Comparison of ENCODE assay signal across 17 cellular contexts in the genomic region with DNA sequence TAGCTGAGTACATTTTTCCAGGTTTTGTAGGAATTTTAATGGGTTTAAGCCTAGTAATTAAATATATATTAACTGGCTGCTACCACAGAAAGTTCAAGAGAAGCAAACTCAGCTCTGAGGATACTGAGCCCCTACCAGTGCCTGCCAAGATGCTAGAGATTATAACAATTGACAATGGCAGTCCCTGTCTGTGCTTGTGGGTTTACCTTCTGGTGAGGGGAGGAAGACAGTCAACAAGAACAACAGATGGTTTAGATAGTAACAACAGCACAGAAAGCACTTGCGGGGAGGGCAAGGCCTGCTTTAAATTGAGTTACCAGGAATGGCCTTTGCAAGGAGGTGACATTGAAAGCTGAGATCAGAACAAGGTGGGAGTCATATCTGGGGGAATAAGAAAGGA. TPM values are rescaled to one million over a fixed set of nuclear protein-coding genes. Genes with fewer than 3 reads are reported as not detected.
DNase-seq lines count a peak whose midpoint lies in the region; ATAC-seq lines count a peak whose summit lies in the region.
"Had no signal": no experiment of that assay in that cellular context is flagged by ENCODE, and none has a peak within 500 bp of the region (broad histone marks: within the 10 kb centered on the region; RNA-seq: fewer than 3 reads in every experiment).

No MANE protein-coding gene starts in this region.

- CTCF ChIA-PET in activated CD4-positive, alpha-beta T cell treated with anti-CD3 and anti-CD28 coated beads for 36 hours (lab: Charles Lee) = interaction anchor here (1.4 to 3.2 kb wide), 2 partner anchors 19 to 131 kb away, joined by 6 to 19 read pairs; no protein-coding TSS in a partner anchor
- CTCF ChIA-PET in activated CD4-positive, alpha-beta T cell treated with anti-CD3 and anti-CD28 coated beads, Interleukin-2, amount 10 ng/mL, durations not matched to agents 7 days and 5 days (lab: Charles Lee) = interaction anchor here (0.8 kb wide), 1 partner anchor 105 kb away, joined by 3 read pairs; no protein-coding TSS in a partner anchor
- CTCF ChIA-PET in activated CD8-positive, alpha-beta T cell treated with anti-CD3 and anti-CD28 coated beads, Interleukin-2, amount 10 ng/mL, durations not matched to agents 7 days and 5 days (lab: Charles Lee) = interaction anchor here (0.6 to 7.0 kb wide), 4 partner anchors 33 to 156 kb away, joined by 3 to 43 read pairs (median 4); no protein-coding TSS in a partner anchor
- CTCF ChIA-PET in naive thymus-derived CD4-positive, alpha-beta T cell (lab: Charles Lee) = interaction anchor here (1.7 to 3.0 kb wide), 2 partner anchors 131 to 158 kb away, joined by 6 to 12 read pairs; no protein-coding TSS in a partner anchor

- no peak for DNase-seq in activated CD4-positive, alpha-beta T cell treated with anti-CD3 and anti-CD28 coated beads for 36 hours
- DNase-seq in activated CD4-positive, alpha-beta T cell treated with anti-CD3 and anti-CD28 coated beads, Interleukin-2, amount 10 ng/mL, durations not matched to agents 7 days and 5 days = no peak
- DNase-seq in NCI-H2171 treated with DMSO at 0.1 percent for 48 hours (lab: John Stamatoyannopoulos, UW) (peak; percentile 86), KG1 (lab: John Stamatoyannopoulos, UW) (no peak), caudate nucleus (lab: John Stamatoyannopoulos, UW) (no peak)
- no peak for DNase-seq in activated CD8-positive, alpha-beta T cell treated with anti-CD3 and anti-CD28 coated beads, Interleukin-2, amount 10 ng/mL, durations not matched to agents 7 days and 5 days
- DNase-seq in naive thymus-derived CD4-positive, alpha-beta T cell = no peak
- DNase-seq: activated gamma-delta T cell; lower lobe of right lung; MM.1S; NCI-H187 treated with DMSO at 0.1 percent for 48 hours; stimulated activated naive CD4-positive, alpha-beta T cell treated with Interleukin-2 at 50 U/mL for 16 hours; uterus had no signal

- POLR2A ChIA-PET in activated CD4-positive, alpha-beta T cell treated with anti-CD3 and anti-CD28 coated beads for 36 hours (lab: Charles Lee) = no interaction called here
- POLR2A ChIA-PET in activated CD4-positive, alpha-beta T cell treated with anti-CD3 and anti-CD28 coated beads, Interleukin-2, amount 10 ng/mL, durations not matched to agents 7 days and 5 days (lab: Charles Lee) = no interaction called here
- POLR2A ChIA-PET in activated CD8-positive, alpha-beta T cell treated with anti-CD3 and anti-CD28 coated beads, Interleukin-2, amount 10 ng/mL, durations not matched to agents 7 days and 5 days (lab: Charles Lee) = interaction anchor here (1.0 kb wide), 1 partner anchor 57 kb away, joined by 4 read pairs; no protein-coding TSS in a partner anchor
- POLR2A ChIA-PET in naive thymus-derived CD4-positive, alpha-beta T cell (lab: Charles Lee) = interaction anchor here (1.4 kb wide), 1 partner anchor 58 kb away, joined by 4 read pairs; no protein-coding TSS in a partner anchor

- no peaks in the 10 kb centered on the region for H3K27me3 ChIP-seq in naive thymus-derived CD4-positive, alpha-beta T cell (ENCODE audit: control insufficient read depth in 2 of 2, insufficient read depth in 2 of 2, low read length in 2 of 2)
- H3K27me3 ChIP-seq: SJSA1, uterus had no signal

- peak overlapping the region; percentile 11 for H3K27ac Mint-ChIP-seq in activated CD4-positive, alpha-beta T cell treated with anti-CD3 and anti-CD28 coated beads for 36 hours
- H3K27ac Mint-ChIP-seq in activated CD4-positive, alpha-beta T cell treated with anti-CD3 and anti-CD28 coated beads, Interleukin-2, amount 10 ng/mL, durations not matched to agents 7 days and 5 days = no peak overlapping the region
- peak overlapping the region; percentile 48 for H3K27ac Mint-ChIP-seq in activated CD8-positive, alpha-beta T cell treated with anti-CD3 and anti-CD28 coated beads, Interleukin-2, amount 10 ng/mL, durations not matched to agents 7 days and 5 days
- peak overlapping the region in 8 of 9 donors; percentile 16 to 83 (median 36) for H3K27ac Mint-ChIP-seq in naive thymus-derived CD4-positive, alpha-beta T cell
- H3K27ac Mint-ChIP-seq: dendritic cell treated with granulocyte-macrophage colony-stimulating factor and Interleukin-4, amounts not matched to agents 40 ng/mL and 50 ng/mL, for 4 days; GM23338 had no signal

- H3K36me3 Mint-ChIP-seq in activated CD4-positive, alpha-beta T cell treated with anti-CD3 and anti-CD28 coated beads for 36 hours (ENCODE audit: low read depth) = peaks cover 2% of the 10 kb centered on the region
- H3K36me3 Mint-ChIP-seq in activated CD4-positive, alpha-beta T cell treated with anti-CD3 and anti-CD28 coated beads, Interleukin-2, amount 10 ng/mL, durations not matched to agents 7 days and 5 days (ENCODE audit: low read depth) = peaks cover 13% of the 10 kb centered on the region
- H3K36me3 Mint-ChIP-seq in activated CD8-positive, alpha-beta T cell treated with anti-CD3 and anti-CD28 coated beads, Interleukin-2, amount 10 ng/mL, durations not matched to agents 7 days and 5 days (ENCODE audit: low read depth) = peaks cover 8% of the 10 kb centered on the region
- peaks cover 0 to 19% (median 14%) of the 10 kb centered on the region in 5 donors for H3K36me3 Mint-ChIP-seq in naive thymus-derived CD4-positive, alpha-beta T cell

- no peaks in the 10 kb centered on the region for H3K9me3 ChIP-seq in naive thymus-derived CD4-positive, alpha-beta T cell (ENCODE audit: control insufficient read depth in 2 of 3, low read length in 3 of 3)
- H3K9me3 ChIP-seq: lower lobe of right lung, SJSA1, uterus had no signal

- no peaks in the 10 kb centered on the region for H3K9me3 Mint-ChIP-seq in activated CD4-positive, alpha-beta T cell treated with anti-CD3 and anti-CD28 coated beads for 36 hours (ENCODE audit: low read depth)
- H3K9me3 Mint-ChIP-seq in activated CD4-positive, alpha-beta T cell treated with anti-CD3 and anti-CD28 coated beads, Interleukin-2, amount 10 ng/mL, durations not matched to agents 7 days and 5 days = no peaks in the 10 kb centered on the region
- H3K9me3 Mint-ChIP-seq in activated CD8-positive, alpha-beta T cell treated with anti-CD3 and anti-CD28 coated beads, Interleukin-2, amount 10 ng/mL, durations not matched to agents 7 days and 5 days (ENCODE audit: insufficient read depth) = no peaks in the 10 kb centered on the region
- H3K9me3 Mint-ChIP-seq in naive thymus-derived CD4-positive, alpha-beta T cell = no peaks in the 10 kb centered on the region
- H3K9me3 Mint-ChIP-seq: dendritic cell treated with granulocyte-macrophage colony-stimulating factor and Interleukin-4, amounts not matched to agents 40 ng/mL and 50 ng/mL, for 4 days; GM23338 had no signal

- no peak overlapping the region for H3K4me3 Mint-ChIP-seq in activated CD4-positive, alpha-beta T cell treated with anti-CD3 and anti-CD28 coated beads for 36 hours
- H3K4me3 Mint-ChIP-seq in activated CD4-positive, alpha-beta T cell treated with anti-CD3 and anti-CD28 coated beads, Interleukin-2, amount 10 ng/mL, durations not matched to agents 7 days and 5 days = no peak overlapping the region
- H3K4me3 Mint-ChIP-seq in activated CD8-positive, alpha-beta T cell treated with anti-CD3 and anti-CD28 coated beads, Interleukin-2, amount 10 ng/mL, durations not matched to agents 7 days and 5 days = no peak overlapping the region
- peak overlapping the region in 3 of 10 donors; percentile 1 to 56 (median 2) for H3K4me3 Mint-ChIP-seq in naive thymus-derived CD4-positive, alpha-beta T cell
- H3K4me3 Mint-ChIP-seq: dendritic cell treated with granulocyte-macrophage colony-stimulating factor and Interleukin-4, amounts not matched to agents 40 ng/mL and 50 ng/mL, for 4 days; GM23338 had no signal

- ATAC-seq in activated CD4-positive, alpha-beta T cell treated with anti-CD3 and anti-CD28 coated beads for 36 hours = no peak
- ATAC-seq in activated CD8-positive, alpha-beta T cell treated with anti-CD3 and anti-CD28 coated beads, Interleukin-2, amount 10 ng/mL, durations not matched to agents 7 days and 5 days = no peak
- no peak for ATAC-seq in naive thymus-derived CD4-positive, alpha-beta T cell
- no peak for ATAC-seq in HG03520 (IDR thresholded peaks at IDR 0.05; ENCODE audit: unreplicated experiment)
- ATAC-seq: GM23338, lower lobe of right lung had no signal

- no peak overlapping the region for H3K27ac ChIP-seq in naive thymus-derived CD4-positive, alpha-beta T cell (ENCODE audit: low read depth, low read length)
- no peak overlapping the region for H3K27ac ChIP-seq in caudate nucleus (ENCODE audit: low read depth, low read length)
- H3K27ac ChIP-seq: lower lobe of right lung, SJSA1 had no signal

- peaks cover 64% of the 10 kb centered on the region for H3K4me1 Mint-ChIP-seq in activated CD4-positive, alpha-beta T cell treated with anti-CD3 and anti-CD28 coated beads for 36 hours
- H3K4me1 Mint-ChIP-seq in activated CD4-positive, alpha-beta T cell treated with anti-CD3 and anti-CD28 coated beads, Interleukin-2, amount 10 ng/mL, durations not matched to agents 7 days and 5 days = peaks cover 52% of the 10 kb centered on the region
- H3K4me1 Mint-ChIP-seq in activated CD8-positive, alpha-beta T cell treated with anti-CD3 and anti-CD28 coated beads, Interleukin-2, amount 10 ng/mL, durations not matched to agents 7 days and 5 days (ENCODE audit: low read depth) = peaks cover 53% of the 10 kb centered on the region
- peaks cover 40 to 78% (median 70%) of the 10 kb centered on the region in 7 donors for H3K4me1 Mint-ChIP-seq in naive thymus-derived CD4-positive, alpha-beta T cell

- no peak overlapping the region for H3K4me3 ChIP-seq in naive thymus-derived CD4-positive, alpha-beta T cell (ENCODE audit: low read length)
- H3K4me3 ChIP-seq: GM23338, lower lobe of right lung, SJSA1, uterus had no signal

- H3K4me1 ChIP-seq in naive thymus-derived CD4-positive, alpha-beta T cell (ENCODE audit: control insufficient read depth in 2 of 2, insufficient read depth in 2 of 2, low read length in 2 of 2) = peaks cover 13 to 21% of the 10 kb centered on the region in 2 donors
- H3K4me1 ChIP-seq: uterus had no signal

- H3K36me3 ChIP-seq in naive thymus-derived CD4-positive, alpha-beta T cell (ENCODE audit: control insufficient read depth in 2 of 3, insufficient read depth in 3 of 3, low read length in 3 of 3) = no peaks in the 10 kb centered on the region
- H3K36me3 ChIP-seq: lower lobe of right lung, SJSA1, uterus had no signal

- no peaks in the 10 kb centered on the region for H3K27me3 Mint-ChIP-seq in activated CD4-positive, alpha-beta T cell treated with anti-CD3 and anti-CD28 coated beads for 36 hours
- no peaks in the 10 kb centered on the region for H3K27me3 Mint-ChIP-seq in activated CD4-positive, alpha-beta T cell treated with anti-CD3 and anti-CD28 coated beads, Interleukin-2, amount 10 ng/mL, durations not matched to agents 7 days and 5 days
- H3K27me3 Mint-ChIP-seq in activated CD8-positive, alpha-beta T cell treated with anti-CD3 and anti-CD28 coated beads, Interleukin-2, amount 10 ng/mL, durations not matched to agents 7 days and 5 days (ENCODE audit: low read depth) = no peaks in the 10 kb centered on the region
- H3K27me3 Mint-ChIP-seq in naive thymus-derived CD4-positive, alpha-beta T cell = no peaks in the 10 kb centered on the region

- intact Hi-C loops in activated CD4-positive, alpha-beta T cell treated with anti-CD3 and anti-CD28 coated beads for 36 hours (cut with DNase I, micrococcal nuclease) = no loop called here
- intact Hi-C loops in naive thymus-derived CD4-positive, alpha-beta T cell (cut with micrococcal nuclease) = loop anchor here in 1 of 2 donors (5.0 kb wide), 1 partner anchor 34 kb away; no protein-coding TSS in a partner anchor

RNA-seq across cellular contexts. Expression of gene ARHGEF3, which starts 56.6 kb away (rescaled TPM):
- 10 to 100 TPM; 34.4 to 38.3 TPM for total RNA-seq in activated CD4-positive, alpha-beta T cell treated with anti-CD3 and anti-CD28 coated beads for 36 hours
- 100 to 1,000 TPM; 102 to 109 TPM for total RNA-seq in activated CD4-positive, alpha-beta T cell treated with anti-CD3 and anti-CD28 coated beads, Interleukin-2, amount 10 ng/mL, durations not matched to agents 7 days and 5 days
- 100 to 1,000 TPM in 1 of 2 experiments, 10 to 100 TPM in 1; 94.6 to 101 TPM for total RNA-seq in activated CD8-positive, alpha-beta T cell treated with anti-CD3 and anti-CD28 coated beads, Interleukin-2, amount 10 ng/mL, durations not matched to agents 7 days and 5 days
- total RNA-seq in naive thymus-derived CD4-positive, alpha-beta T cell = 10 to 100 TPM; 79.6 to 99.7 (median 87.0) TPM
- 10 to 100 TPM; 78.8 to 94.7 TPM for polyA plus RNA-seq in naive thymus-derived CD4-positive, alpha-beta T cell

Comparison
In these comparisons a context has a peak if more than half of its experiments do, and no peak if none do; other contexts are left out.
1. POLR2A ChIA-PET loops: an anchor here in activated CD8-positive, alpha-beta T cell treated with anti-CD3 and anti-CD28 coated beads, Interleukin-2, amount 10 ng/mL, durations not matched to agents 7 days and 5 days (1.0 kb wide) and naive thymus-derived CD4-positive, alpha-beta T cell (1.4 kb wide); none called in activated CD4-positive, alpha-beta T cell treated with anti-CD3 and anti-CD28 coated beads for 36 hours and activated CD4-positive, alpha-beta T cell treated with anti-CD3 and anti-CD28 coated beads, Interleukin-2, amount 10 ng/mL, durations not matched to agents 7 days and 5 days.